In the genomic region with DNA sequence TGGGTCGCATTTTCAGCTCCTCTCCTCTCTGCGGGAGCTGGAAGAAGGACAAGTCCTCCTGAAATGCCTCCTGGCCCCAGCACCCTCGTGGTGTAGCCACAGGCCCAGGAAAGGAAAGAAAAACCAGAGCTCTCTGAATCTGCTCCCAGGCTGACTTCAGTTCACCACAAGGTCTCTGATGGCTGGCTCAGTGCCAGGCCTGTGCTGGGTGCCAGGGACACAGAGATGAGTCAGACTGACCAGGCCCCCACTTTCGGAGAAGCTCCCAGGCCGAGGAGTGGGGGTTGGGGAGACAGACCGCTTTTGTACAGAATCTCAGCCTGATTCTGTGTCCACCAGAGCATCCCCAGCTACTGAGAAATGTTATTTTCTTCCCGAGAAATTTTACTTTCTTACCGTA, we compare ENCODE assay signal across 1 cellular context.
TF ChIP-seq lines count a peak whose summit lies in the region.

No MANE protein-coding gene starts in this region.

TF ChIP-seq in HCT116, 20 proteins besides CTCF, POLR2A, EP300 and RAD21 (continued from another document):
- TF ChIP-seq, protein P1, sequence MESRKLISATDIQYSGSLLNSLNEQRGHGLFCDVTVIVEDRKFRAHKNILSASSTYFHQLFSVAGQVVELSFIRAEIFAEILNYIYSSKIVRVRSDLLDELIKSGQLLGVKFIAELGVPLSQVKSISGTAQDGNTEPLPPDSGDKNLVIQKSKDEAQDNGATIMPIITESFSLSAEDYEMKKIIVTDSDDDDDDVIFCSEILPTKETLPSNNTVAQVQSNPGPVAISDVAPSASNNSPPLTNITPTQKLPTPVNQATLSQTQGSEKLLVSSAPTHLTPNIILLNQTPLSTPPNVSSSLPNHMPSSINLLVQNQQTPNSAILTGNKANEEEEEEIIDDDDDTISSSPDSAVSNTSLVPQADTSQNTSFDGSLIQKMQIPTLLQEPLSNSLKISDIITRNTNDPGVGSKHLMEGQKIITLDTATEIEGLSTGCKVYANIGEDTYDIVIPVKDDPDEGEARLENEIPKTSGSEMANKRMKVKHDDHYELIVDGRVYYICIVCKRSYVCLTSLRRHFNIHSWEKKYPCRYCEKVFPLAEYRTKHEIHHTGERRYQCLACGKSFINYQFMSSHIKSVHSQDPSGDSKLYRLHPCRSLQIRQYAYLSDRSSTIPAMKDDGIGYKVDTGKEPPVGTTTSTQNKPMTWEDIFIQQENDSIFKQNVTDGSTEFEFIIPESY (IDR thresholded peaks at IDR 0.05; ENCODE audit: extremely low read depth, insufficient replicate concordance, low read length), result no peak
- no peak for TF ChIP-seq TCF7L2 (IDR thresholded peaks at IDR 0.05; ENCODE audit: borderline replicate concordance, extremely low read depth, insufficient read depth, insufficient read length)
- TF ChIP-seq, protein P2, sequence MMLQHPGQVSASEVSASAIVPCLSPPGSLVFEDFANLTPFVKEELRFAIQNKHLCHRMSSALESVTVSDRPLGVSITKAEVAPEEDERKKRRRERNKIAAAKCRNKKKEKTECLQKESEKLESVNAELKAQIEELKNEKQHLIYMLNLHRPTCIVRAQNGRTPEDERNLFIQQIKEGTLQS (IDR thresholded peaks at IDR 0.05), result no peak
- TF ChIP-seq, protein P3, sequence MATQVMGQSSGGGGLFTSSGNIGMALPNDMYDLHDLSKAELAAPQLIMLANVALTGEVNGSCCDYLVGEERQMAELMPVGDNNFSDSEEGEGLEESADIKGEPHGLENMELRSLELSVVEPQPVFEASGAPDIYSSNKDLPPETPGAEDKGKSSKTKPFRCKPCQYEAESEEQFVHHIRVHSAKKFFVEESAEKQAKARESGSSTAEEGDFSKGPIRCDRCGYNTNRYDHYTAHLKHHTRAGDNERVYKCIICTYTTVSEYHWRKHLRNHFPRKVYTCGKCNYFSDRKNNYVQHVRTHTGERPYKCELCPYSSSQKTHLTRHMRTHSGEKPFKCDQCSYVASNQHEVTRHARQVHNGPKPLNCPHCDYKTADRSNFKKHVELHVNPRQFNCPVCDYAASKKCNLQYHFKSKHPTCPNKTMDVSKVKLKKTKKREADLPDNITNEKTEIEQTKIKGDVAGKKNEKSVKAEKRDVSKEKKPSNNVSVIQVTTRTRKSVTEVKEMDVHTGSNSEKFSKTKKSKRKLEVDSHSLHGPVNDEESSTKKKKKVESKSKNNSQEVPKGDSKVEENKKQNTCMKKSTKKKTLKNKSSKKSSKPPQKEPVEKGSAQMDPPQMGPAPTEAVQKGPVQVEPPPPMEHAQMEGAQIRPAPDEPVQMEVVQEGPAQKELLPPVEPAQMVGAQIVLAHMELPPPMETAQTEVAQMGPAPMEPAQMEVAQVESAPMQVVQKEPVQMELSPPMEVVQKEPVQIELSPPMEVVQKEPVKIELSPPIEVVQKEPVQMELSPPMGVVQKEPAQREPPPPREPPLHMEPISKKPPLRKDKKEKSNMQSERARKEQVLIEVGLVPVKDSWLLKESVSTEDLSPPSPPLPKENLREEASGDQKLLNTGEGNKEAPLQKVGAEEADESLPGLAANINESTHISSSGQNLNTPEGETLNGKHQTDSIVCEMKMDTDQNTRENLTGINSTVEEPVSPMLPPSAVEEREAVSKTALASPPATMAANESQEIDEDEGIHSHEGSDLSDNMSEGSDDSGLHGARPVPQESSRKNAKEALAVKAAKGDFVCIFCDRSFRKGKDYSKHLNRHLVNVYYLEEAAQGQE (IDR thresholded peaks at IDR 0.05; ENCODE audit: low read depth), result no peak
